In genomic region chr7:140080919-140081318, GRCh38 we compare ENCODE assay signal across 25 cellular contexts.
"Had no signal": no experiment of that assay in that cellular context is flagged by ENCODE, and none has a peak within 500 bp of the region (broad histone marks: within the 10 kb centered on the region; RNA-seq: fewer than 3 reads in every experiment).

No MANE protein-coding gene starts in this region.

- H3K27ac Mint-ChIP-seq: activated B cell treated with CpG ODN at 0.5 μM for 24 hours; activated CD4-positive, alpha-beta memory T cell treated with anti-CD3 and anti-CD28 coated beads, Interleukin-2, amount 10 ng/mL, durations not matched to agents 7 days and 5 days; activated CD8-positive, alpha-beta memory T cell treated with anti-CD3 and anti-CD28 coated beads, Interleukin-2, amount 10 ng/mL, durations not matched to agents 7 days and 5 days; activated naive CD8-positive, alpha-beta T cell treated with anti-CD3 and anti-CD28 coated beads for 36 hours; brain; endodermal cell had no signal

- H3K4me3 ChIP-seq: dorsolateral prefrontal cortex, neural progenitor cell, ovary, tibial artery had no signal

- ATAC-seq: activated CD8-positive, alpha-beta memory T cell treated with anti-CD3 and anti-CD28 coated beads, Interleukin-2, amount 10 ng/mL, durations not matched to agents 7 days and 5 days; activated T-helper 17 cell treated with anti-CD3 and anti-CD28 coated beads, Interleukin-2, amount 50 U/mL, for 72 hours; left ventricle myocardium superior; naive thymus-derived CD4-positive, alpha-beta T cell; T-cell had no signal

- H3K9me3 Mint-ChIP-seq: activated B cell treated with CpG ODN at 0.5 μM for 24 hours; activated CD4-positive, alpha-beta memory T cell treated with anti-CD3 and anti-CD28 coated beads, Interleukin-2, amount 10 ng/mL, durations not matched to agents 7 days and 5 days; activated naive CD8-positive, alpha-beta T cell treated with anti-CD3 and anti-CD28 coated beads for 36 hours; activated T-helper 17 cell treated with anti-CD3 and anti-CD28 coated beads, Interleukin-2, amount 50 U/mL, for 72 hours; endodermal cell; neural progenitor cell; T-cell had no signal

- H3K36me3 ChIP-seq: neural progenitor cell, ovary had no signal

- H3K4me1 Mint-ChIP-seq: brain had no signal

- H3K4me1 ChIP-seq: neural progenitor cell, tibial artery had no signal

- H3K9me3 ChIP-seq: ovary, tibial artery had no signal

- H3K27me3 Mint-ChIP-seq: activated B cell treated with CpG ODN at 0.5 μM for 24 hours; activated naive CD8-positive, alpha-beta T cell treated with anti-CD3 and anti-CD28 coated beads for 36 hours; activated T-helper 17 cell treated with anti-CD3 and anti-CD28 coated beads, Interleukin-2, amount 50 U/mL, for 72 hours; naive thymus-derived CD4-positive, alpha-beta T cell; T-cell had no signal

- DNase-seq: activated B cell treated with CpG ODN at 0.5 μM for 24 hours; activated CD4-positive, alpha-beta memory T cell treated with anti-CD3 and anti-CD28 coated beads, Interleukin-2, amount 10 ng/mL, durations not matched to agents 7 days and 5 days; activated CD4-positive, alpha-beta T cell treated with anti-CD3 and anti-CD28 coated beads for 4 hours; activated CD8-positive, alpha-beta memory T cell treated with anti-CD3 and anti-CD28 coated beads, Interleukin-2, amount 10 ng/mL, durations not matched to agents 7 days and 5 days; activated naive CD4-positive, alpha-beta T cell; activated naive CD8-positive, alpha-beta T cell treated with anti-CD3 and anti-CD28 coated beads for 36 hours; activated T-cell treated with anti-CD3 and anti-CD28 coated beads, Interleukin-2, amount 50 U/mL, for 1 hour; amniotic stem cell; central memory CD4-positive, alpha-beta T cell; dorsolateral prefrontal cortex; endodermal cell; head of caudate nucleus; kidney; left ventricle myocardium superior; mesenchymal stem cell; naive thymus-derived CD4-positive, alpha-beta T cell; ovary; stimulated activated CD8-positive, alpha-beta memory T cell treated with anti-CD3 and anti-CD28 coated beads, Interleukin-4, amount 100 ng/mL, for 48 hours; stimulated activated naive CD4-positive, alpha-beta T cell treated with Interleukin-2 at 50 U/mL for 16 hours; T-cell; T-helper 9 cell; tibial artery had no signal

- H3K27ac ChIP-seq: dorsolateral prefrontal cortex, neural progenitor cell, ovary, tibial artery had no signal

- H3K27me3 ChIP-seq: dorsolateral prefrontal cortex, neural progenitor cell, ovary, tibial artery had no signal

- H3K36me3 Mint-ChIP-seq: activated naive CD8-positive, alpha-beta T cell treated with anti-CD3 and anti-CD28 coated beads for 36 hours; brain; naive thymus-derived CD4-positive, alpha-beta T cell; neural progenitor cell; T-cell had no signal

- H3K4me3 Mint-ChIP-seq: activated B cell treated with CpG ODN at 0.5 μM for 24 hours; activated CD4-positive, alpha-beta memory T cell treated with anti-CD3 and anti-CD28 coated beads, Interleukin-2, amount 10 ng/mL, durations not matched to agents 7 days and 5 days; activated CD8-positive, alpha-beta memory T cell treated with anti-CD3 and anti-CD28 coated beads, Interleukin-2, amount 10 ng/mL, durations not matched to agents 7 days and 5 days; activated naive CD8-positive, alpha-beta T cell treated with anti-CD3 and anti-CD28 coated beads for 36 hours; activated T-helper 17 cell treated with anti-CD3 and anti-CD28 coated beads, Interleukin-2, amount 50 U/mL, for 72 hours; brain; endodermal cell; naive thymus-derived CD4-positive, alpha-beta T cell; neural progenitor cell; T-cell had no signal
